8 cellular contexts compared by ENCODE assay signal in genomic region chr5:157670662-157671591, GRCh38. TPM values are rescaled to one million over a fixed set of nuclear protein-coding genes. Genes with fewer than 3 reads are reported as not detected.
A peak's percentile ranks its signal among the peaks of the same experiment; 100 is the strongest.
DNase-seq lines count a peak whose midpoint lies in the region; ATAC-seq and TF ChIP-seq lines count a peak whose summit lies in the region.

Gene C5orf52, plus strand, starts transcription at chr5:157671533. Its CDS starts 82 bp downstream, at chr5:157671615.

- no peak within 1 kb of the TSS for H3K18ac ChIP-seq in H9 (ENCODE audit: insufficient read length, low read depth, low read length)

- H3K36me3 ChIP-seq in left lung = no peaks in the 10 kb centered on the region

- no peak within 1 kb of the TSS for H3K9ac ChIP-seq in H9 (ENCODE audit: extremely low read depth, insufficient read length, low read length)

- no peak within 1 kb of the TSS for H2BK5ac ChIP-seq in H9 (ENCODE audit: insufficient read length, low read length)

- H3K9me3 ChIP-seq in H9 (ENCODE audit: control insufficient read depth, low read depth, low read length) (no peaks in the 10 kb centered on the region), left lung (no peaks in the 10 kb centered on the region)

- H4K5ac ChIP-seq in H9 (ENCODE audit: insufficient read length, low read depth, low read length) = no peak within 1 kb of the TSS

- H4K8ac ChIP-seq in H9 (replicated peaks; ENCODE audit: insufficient read length, low read depth, low read length) = no peak within 1 kb of the TSS

- H3K4me3 Mint-ChIP-seq in H9 (peak within 1 kb of the TSS; percentile 78 to 89), chondrocyte (ENCODE audit: unreplicated experiment) (peak within 1 kb of the TSS; percentile 86)
- H3K4me3 Mint-ChIP-seq in stimulated activated naive CD8-positive, alpha-beta T cell treated with anti-CD3 and anti-CD28 coated beads, Interleukin-15, Interleukin-2, amounts not matched to agents 100 ng/mL and 50 ng/mL, for 24 hours = peak within 1 kb of the TSS; percentile 89

- no CpG with 5 or more reads among the region's 59 CpGs for WGBS in H9 (ENCODE audit: extremely low coverage, insufficient read length, low lambda C conversion rate)

- H3K4me2 ChIP-seq in H9 (ENCODE audit: insufficient read depth, insufficient read length, low read length) = peak within 1 kb of the TSS; percentile 48

- H3K27ac ChIP-seq in H9 (ENCODE audit: insufficient read length, low read depth, low read length) = no peak within 1 kb of the TSS
- H3K27ac ChIP-seq in left lung = no peak within 1 kb of the TSS

- DNase-seq in CD1c-positive myeloid dendritic cell (ENCODE audit: extremely low spot score) = peak; percentile 76
- DNase-seq in H9 = no peak
- no peak for DNase-seq in chondrocyte (ENCODE audit: low spot score)
- peak; percentile 49 to 82 for DNase-seq in left lung
- no peak for DNase-seq in kidney glomerular epithelial cell (lab: John Stamatoyannopoulos, UW)

- H3K27ac Mint-ChIP-seq in H9 = peak within 1 kb of the TSS in 1 of 3 experiments; percentile 46; a peak in 1 of 7 replicates
- no peak within 1 kb of the TSS for H3K27ac Mint-ChIP-seq in chondrocyte (ENCODE audit: unreplicated experiment)
- H3K27ac Mint-ChIP-seq in stimulated activated naive CD8-positive, alpha-beta T cell treated with anti-CD3 and anti-CD28 coated beads, Interleukin-15, Interleukin-2, amounts not matched to agents 100 ng/mL and 50 ng/mL, for 24 hours = peak within 1 kb of the TSS; percentile 76

- ATAC-seq in SK-N-SH treated with all-trans-retinoic acid at 6 μM for 48 hours (peak; percentile 86), left lung (peak; percentile 66), HG03442 (IDR thresholded peaks at IDR 0.05; ENCODE audit: unreplicated experiment) (no peak)

- H3K56ac ChIP-seq in H9 (ENCODE audit: insufficient read length, low read depth, low read length) = no peak within 1 kb of the TSS

- no peak within 1 kb of the TSS for H3K23ac ChIP-seq in H9 (ENCODE audit: insufficient read length, low read depth, low read length)

- no peak within 1 kb of the TSS for H2BK120ac ChIP-seq in H9 (ENCODE audit: low read depth, low read length, poor library complexity, severe bottlenecking)

- H2AFZ ChIP-seq in H9 (ENCODE audit: low read length) = no peak within 1 kb of the TSS

- peaks cover 14% of the 10 kb centered on the region; the same call in 1 of the 2 replicates for H3K27me3 ChIP-seq in H9 (ENCODE audit: insufficient read depth, low read length)
- H3K27me3 ChIP-seq in left lung = peaks cover 6 to 46% of the 10 kb centered on the region in 2 donors

- peak within 1 kb of the TSS; percentile 46 for H3K4me3 ChIP-seq in left lung

- H2BK15ac ChIP-seq in H9 (ENCODE audit: low read depth, low read length) = no peak within 1 kb of the TSS

- H3K9me3 Mint-ChIP-seq in H9 = peaks cover 8% of the 10 kb centered on the region in 2 experiments; a peak in 4 of 5 replicates
- no peaks in the 10 kb centered on the region for H3K9me3 Mint-ChIP-seq in chondrocyte (ENCODE audit: low read depth)
- H3K9me3 Mint-ChIP-seq in stimulated activated naive CD8-positive, alpha-beta T cell treated with anti-CD3 and anti-CD28 coated beads, Interleukin-15, Interleukin-2, amounts not matched to agents 100 ng/mL and 50 ng/mL, for 24 hours = no peaks in the 10 kb centered on the region

- no peak within 1 kb of the TSS for H3K4ac ChIP-seq in H9 (ENCODE audit: low read depth, low read length)

- H2BK20ac ChIP-seq in H9 (ENCODE audit: low read depth, low read length, poor library complexity, severe bottlenecking) = no peak within 1 kb of the TSS

- H4K91ac ChIP-seq in H9 (ENCODE audit: insufficient read length, low read depth, low read length) = no peak within 1 kb of the TSS

- no peak within 1 kb of the TSS for H3T11ph ChIP-seq in H9 (ENCODE audit: low read length)

- no peaks in the 10 kb centered on the region for H4K20me1 ChIP-seq in H9 (ENCODE audit: control insufficient read depth, insufficient read depth, insufficient read length)

- H2BK12ac ChIP-seq in H9 (ENCODE audit: insufficient read length, low read depth, low read length) = no peak within 1 kb of the TSS

- H3K14ac ChIP-seq in H9 (ENCODE audit: insufficient read depth, low read length) = no peak within 1 kb of the TSS

- H3K79me2 ChIP-seq in H9 (ENCODE audit: insufficient read depth, low read length) = no peaks in the 10 kb centered on the region

- H3K79me1 ChIP-seq in H9 (ENCODE audit: insufficient read depth, low read depth, low read length, poor library complexity, severe bottlenecking) = no peaks in the 10 kb centered on the region

- peaks cover 0 to 14% of the 10 kb centered on the region in 2 experiments; a peak in 2 of 4 replicates for H3K4me1 Mint-ChIP-seq in H9
- peaks cover 13% of the 10 kb centered on the region for H3K4me1 Mint-ChIP-seq in chondrocyte (ENCODE audit: low read depth)
- H3K4me1 Mint-ChIP-seq in stimulated activated naive CD8-positive, alpha-beta T cell treated with anti-CD3 and anti-CD28 coated beads, Interleukin-15, Interleukin-2, amounts not matched to agents 100 ng/mL and 50 ng/mL, for 24 hours (ENCODE audit: low read depth) = peaks cover 28% of the 10 kb centered on the region

- peaks cover 11% of the 10 kb centered on the region for H3K23me2 ChIP-seq in H9 (ENCODE audit: insufficient read length, low read depth, low read length, poor library complexity, severe bottlenecking)

- H3K27me3 Mint-ChIP-seq in H9 (ENCODE audit: low read depth) (peaks cover 42% of the 10 kb centered on the region), chondrocyte (ENCODE audit: low read depth) (peaks cover 2% of the 10 kb centered on the region)
- H3K27me3 Mint-ChIP-seq in stimulated activated naive CD8-positive, alpha-beta T cell treated with anti-CD3 and anti-CD28 coated beads, Interleukin-15, Interleukin-2, amounts not matched to agents 100 ng/mL and 50 ng/mL, for 24 hours = peaks cover 42% of the 10 kb centered on the region

- no peak within 1 kb of the TSS for H2AK5ac ChIP-seq in H9 (ENCODE audit: insufficient read length, low read length)

- H3K4me1 ChIP-seq in H9 (ENCODE audit: insufficient read depth, low read length) (no peaks in the 10 kb centered on the region), left lung (peaks cover 0 to 19% of the 10 kb centered on the region in 2 donors)

- intact Hi-C loops in left lung (cut with DNase I) = no loop called here

- peaks cover 2 to 9% (median 4%) of the 10 kb centered on the region in 3 experiments; a peak in 5 of 7 replicates for H3K36me3 Mint-ChIP-seq in H9 (ENCODE audit: insufficient read depth in 1 of 3, low read depth in 3 of 3)
- H3K36me3 Mint-ChIP-seq in chondrocyte (ENCODE audit: low read depth) = no peaks in the 10 kb centered on the region
- peaks cover under 1% of the 10 kb centered on the region for H3K36me3 Mint-ChIP-seq in stimulated activated naive CD8-positive, alpha-beta T cell treated with anti-CD3 and anti-CD28 coated beads, Interleukin-15, Interleukin-2, amounts not matched to agents 100 ng/mL and 50 ng/mL, for 24 hours (ENCODE audit: low read depth)

- TF ChIP-seq CTCF in H9 (conservative IDR thresholded peaks at IDR 0.05) = no peak
- no peak for TF ChIP-seq CTCF in chondrocyte (IDR thresholded peaks at IDR 0.05)
- no peak for TF ChIP-seq CTCF in left lung (IDR thresholded peaks at IDR 0.05)

TF ChIP-seq in SK-N-SH treated with all-trans-retinoic acid at 6 μM for 48 hours, 23 proteins besides CTCF, POLR2A, EP300 and RAD21:
- no peak for TF ChIP-seq GLIS3 (CRISPR knock-in tag; IDR thresholded peaks at IDR 0.05)
- TF ChIP-seq, protein P1, sequence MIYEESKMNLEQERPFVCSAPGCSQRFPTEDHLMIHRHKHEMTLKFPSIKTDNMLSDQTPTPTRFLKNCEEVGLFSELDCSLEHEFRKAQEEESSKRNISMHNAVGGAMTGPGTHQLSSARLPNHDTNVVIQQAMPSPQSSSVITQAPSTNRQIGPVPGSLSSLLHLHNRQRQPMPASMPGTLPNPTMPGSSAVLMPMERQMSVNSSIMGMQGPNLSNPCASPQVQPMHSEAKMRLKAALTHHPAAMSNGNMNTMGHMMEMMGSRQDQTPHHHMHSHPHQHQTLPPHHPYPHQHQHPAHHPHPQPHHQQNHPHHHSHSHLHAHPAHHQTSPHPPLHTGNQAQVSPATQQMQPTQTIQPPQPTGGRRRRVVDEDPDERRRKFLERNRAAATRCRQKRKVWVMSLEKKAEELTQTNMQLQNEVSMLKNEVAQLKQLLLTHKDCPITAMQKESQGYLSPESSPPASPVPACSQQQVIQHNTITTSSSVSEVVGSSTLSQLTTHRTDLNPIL (CRISPR knock-in tag; IDR thresholded peaks at IDR 0.05; ENCODE audit: low read depth) = no peak
- TF ChIP-seq ZNF565 (CRISPR knock-in tag; conservative IDR thresholded peaks at IDR 0.05; ENCODE audit: low read depth) = no peak
- TF ChIP-seq, protein P2, sequence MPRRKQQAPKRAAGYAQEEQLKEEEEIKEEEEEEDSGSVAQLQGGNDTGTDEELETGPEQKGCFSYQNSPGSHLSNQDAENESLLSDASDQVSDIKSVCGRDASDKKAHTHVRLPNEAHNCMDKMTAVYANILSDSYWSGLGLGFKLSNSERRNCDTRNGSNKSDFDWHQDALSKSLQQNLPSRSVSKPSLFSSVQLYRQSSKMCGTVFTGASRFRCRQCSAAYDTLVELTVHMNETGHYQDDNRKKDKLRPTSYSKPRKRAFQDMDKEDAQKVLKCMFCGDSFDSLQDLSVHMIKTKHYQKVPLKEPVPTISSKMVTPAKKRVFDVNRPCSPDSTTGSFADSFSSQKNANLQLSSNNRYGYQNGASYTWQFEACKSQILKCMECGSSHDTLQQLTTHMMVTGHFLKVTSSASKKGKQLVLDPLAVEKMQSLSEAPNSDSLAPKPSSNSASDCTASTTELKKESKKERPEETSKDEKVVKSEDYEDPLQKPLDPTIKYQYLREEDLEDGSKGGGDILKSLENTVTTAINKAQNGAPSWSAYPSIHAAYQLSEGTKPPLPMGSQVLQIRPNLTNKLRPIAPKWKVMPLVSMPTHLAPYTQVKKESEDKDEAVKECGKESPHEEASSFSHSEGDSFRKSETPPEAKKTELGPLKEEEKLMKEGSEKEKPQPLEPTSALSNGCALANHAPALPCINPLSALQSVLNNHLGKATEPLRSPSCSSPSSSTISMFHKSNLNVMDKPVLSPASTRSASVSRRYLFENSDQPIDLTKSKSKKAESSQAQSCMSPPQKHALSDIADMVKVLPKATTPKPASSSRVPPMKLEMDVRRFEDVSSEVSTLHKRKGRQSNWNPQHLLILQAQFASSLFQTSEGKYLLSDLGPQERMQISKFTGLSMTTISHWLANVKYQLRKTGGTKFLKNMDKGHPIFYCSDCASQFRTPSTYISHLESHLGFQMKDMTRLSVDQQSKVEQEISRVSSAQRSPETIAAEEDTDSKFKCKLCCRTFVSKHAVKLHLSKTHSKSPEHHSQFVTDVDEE (CRISPR knock-in tag; IDR thresholded peaks at IDR 0.05) = no peak
- no peak for TF ChIP-seq ZFP3 (CRISPR knock-in tag; IDR thresholded peaks at IDR 0.05)
- TF ChIP-seq PPARA (CRISPR knock-in tag; IDR thresholded peaks at IDR 0.05; ENCODE audit: borderline replicate concordance) = no peak
- TF ChIP-seq SNAI2 (CRISPR knock-in tag; IDR thresholded peaks at IDR 0.05) = no peak
- TF ChIP-seq ZNF8 (CRISPR knock-in tag; IDR thresholded peaks at IDR 0.05) = no peak
- no peak for TF ChIP-seq TCF4 (CRISPR knock-in tag; IDR thresholded peaks at IDR 0.05; ENCODE audit: borderline replicate concordance)

RNA-seq across cellular contexts. Expression of gene C5orf52, which starts in this region (rescaled TPM):
- total RNA-seq in H9 (2021) = not detected in 2 replicates
- total RNA-seq in chondrocyte = not detected in 3 replicates
- total RNA-seq in left lung = not detected

Comparison
In these comparisons a context has a peak if more than half of its experiments do, and no peak if none do; other contexts are left out.
1. Peak in DNase-seq, ATAC-seq and H3K4me3 ChIP-seq in left lung; RNA of the gene not detected or under 1 TPM.